8 cellular contexts compared by ENCODE assay signal in the genomic region with DNA sequence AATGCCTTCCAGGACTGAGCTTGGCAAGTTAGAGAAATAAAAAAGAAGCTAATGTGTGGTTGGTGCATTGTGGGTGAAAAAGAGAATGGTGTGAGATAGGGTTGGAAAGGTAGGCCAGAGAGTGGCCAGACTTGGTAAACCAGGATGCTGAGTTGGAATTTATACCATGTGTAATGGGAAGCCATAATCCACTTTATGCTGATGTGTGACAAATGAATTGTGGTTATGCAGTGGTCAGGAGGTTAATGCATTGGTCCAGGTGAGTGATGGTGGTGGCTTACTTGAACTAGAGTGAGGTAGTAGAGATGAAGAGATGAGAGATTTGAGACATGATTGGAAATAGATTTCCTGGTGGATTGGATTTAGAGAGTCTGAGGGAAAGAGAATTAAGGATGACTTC. TPM values are rescaled to one million over a fixed set of nuclear protein-coding genes. Genes with fewer than 3 reads are reported as not detected.
A peak's percentile ranks its signal among the peaks of the same experiment; 100 is the strongest.
DNase-seq lines count a peak whose midpoint lies in the region; ATAC-seq and TF ChIP-seq lines count a peak whose summit lies in the region.
"Had no signal": no experiment of that assay in that cellular context is flagged by ENCODE, and none has a peak within 500 bp of the region (broad histone marks: within the 10 kb centered on the region; RNA-seq: fewer than 3 reads in every experiment).

No MANE protein-coding gene starts in this region.

- DNase-seq in GM12865 (ENCODE audit: low read depth) (no peak), NB4 (ENCODE audit: low read depth) (no peak), chondrocyte (ENCODE audit: low spot score) (no peak), cortex of kidney (lab: John Stamatoyannopoulos, UW) (no peak)
- DNase-seq: islet precursor cell had no signal

- H3K4me1 ChIP-seq in neuron (ENCODE audit: insufficient read depth, low read length): peaks cover 11% of the 10 kb centered on the region

- H3K36me3 ChIP-seq in neuron (ENCODE audit: insufficient read depth, low read length): peaks cover 15% of the 10 kb centered on the region

- H3K9me3 ChIP-seq in neuron (ENCODE audit: low read length): no peaks in the 10 kb centered on the region

- TF ChIP-seq POLR2A in NB4 (IDR thresholded peaks at IDR 0.05; ENCODE audit: extremely low read depth, insufficient read length): no peak

- no peak for TF ChIP-seq CTCF in GM12865 (IDR thresholded peaks at IDR 0.05; ENCODE audit: insufficient read depth, low read depth, low read length, missing control alignments)
- TF ChIP-seq CTCF in NB4 (IDR thresholded peaks at IDR 0.05; ENCODE audit: low read depth, low read length): no peak
- no peak for TF ChIP-seq CTCF in chondrocyte (IDR thresholded peaks at IDR 0.05)

- peaks cover 8% of the 10 kb centered on the region for H3K36me3 Mint-ChIP-seq in chondrocyte (ENCODE audit: low read depth)

- no peaks in the 10 kb centered on the region for H3K9me3 Mint-ChIP-seq in chondrocyte (ENCODE audit: low read depth)

- peak overlapping the region; percentile 99 for H3K4me3 Mint-ChIP-seq in chondrocyte (ENCODE audit: unreplicated experiment)

- H3K4me1 Mint-ChIP-seq in chondrocyte (ENCODE audit: low read depth): peaks cover 28% of the 10 kb centered on the region

- H3K4me3 ChIP-seq in GM12865 (ENCODE audit: low read depth, low read length): peak overlapping the region; percentile 100
- peak overlapping the region; percentile 97 for H3K4me3 ChIP-seq in NB4 (ENCODE audit: low read depth, low read length)
- H3K4me3 ChIP-seq in neuron (ENCODE audit: low read length): peak overlapping the region; percentile 86

- ATAC-seq in HG02678 (IDR thresholded peaks at IDR 0.05; ENCODE audit: unreplicated experiment): no peak
- no peak for ATAC-seq in HG03175 (IDR thresholded peaks at IDR 0.05; ENCODE audit: unreplicated experiment)

- H3K27me3 ChIP-seq in neuron (ENCODE audit: insufficient read depth, low read length): no peaks in the 10 kb centered on the region

- H2AFZ ChIP-seq in neuron (ENCODE audit: low read depth, low read length): no peak overlapping the region

- no peaks in the 10 kb centered on the region for H3K27me3 Mint-ChIP-seq in chondrocyte (ENCODE audit: low read depth)

- H3K27ac Mint-ChIP-seq in chondrocyte (ENCODE audit: unreplicated experiment): no peak overlapping the region

RNA-seq across cellular contexts. Expression of a gene that starts 1.0 kb away (rescaled TPM):
- total RNA-seq in chondrocyte: 30.2 to 52.1 TPM (median 32.7 TPM) in 3 replicates

RNA-seq across cellular contexts. Expression of a gene that starts 2.2 kb away (rescaled TPM):
- total RNA-seq in chondrocyte: 19.9 to 28.7 TPM (median 22.1 TPM) in 3 replicates

RNA-seq across cellular contexts. Expression of a gene that starts 38.4 kb away (rescaled TPM):
- total RNA-seq in chondrocyte: 19.8 to 24.5 TPM (median 21.2 TPM) in 3 replicates

RNA-seq across cellular contexts. Expression of a gene that starts 39.7 kb away (rescaled TPM):
- total RNA-seq in chondrocyte: 8.6 to 14.1 TPM (median 8.9 TPM) in 3 replicates

RNA-seq across cellular contexts. Expression of a gene that starts 45.1 kb away (rescaled TPM):
- total RNA-seq in chondrocyte: 4.2 to 8.4 TPM (median 5.5 TPM) in 3 replicates
